ENCODE assay signal across 1 cellular context in the genomic region with DNA sequence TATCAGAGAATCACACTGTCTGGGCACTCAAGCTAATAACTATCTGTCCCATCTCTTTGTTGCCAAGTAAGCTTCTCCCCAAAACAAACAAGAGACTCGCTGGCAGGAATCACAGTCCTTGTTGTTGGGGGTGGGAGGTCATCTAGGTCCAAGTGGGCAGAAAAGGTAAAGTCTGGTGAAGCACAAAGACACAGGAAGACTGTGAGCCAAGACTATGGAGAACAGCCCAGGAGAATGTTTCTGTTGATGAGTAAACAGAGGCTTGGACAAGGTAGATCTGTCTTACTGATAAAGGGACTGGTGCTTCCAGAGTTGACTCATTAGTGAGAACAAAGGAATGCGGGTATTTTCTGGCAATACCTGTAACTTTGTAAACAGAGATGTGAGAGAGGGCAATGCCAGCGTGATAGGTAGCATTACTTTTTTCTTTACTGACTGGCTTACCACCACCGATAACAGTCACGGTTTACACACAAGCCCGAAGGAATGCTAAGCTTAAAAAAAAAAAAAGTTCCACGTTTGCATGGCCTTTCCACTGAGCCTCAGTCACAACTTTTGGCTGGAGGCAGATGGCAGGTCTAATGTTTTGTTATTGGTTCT.
TF ChIP-seq lines count a peak whose summit lies in the region.

No MANE protein-coding gene starts in this region.

TF ChIP-seq in IMR-90, 13 proteins besides CTCF, POLR2A, EP300 and RAD21 (continued from another document):
- TF ChIP-seq BHLHE40 (IDR thresholded peaks at IDR 0.05; ENCODE audit: low read depth, low read length): peak; percentile 60
